28 cellular contexts compared by ENCODE assay signal in genomic region chr3:113238503-113238902, GRCh38. TPM values are rescaled to one million over a fixed set of nuclear protein-coding genes. Genes with fewer than 3 reads are reported as not detected.
DNase-seq lines count a peak whose midpoint lies in the region; ATAC-seq, FAIRE-seq and TF ChIP-seq lines count a peak whose summit lies in the region.
"Had no signal": no experiment of that assay in that cellular context is flagged by ENCODE, and none has a peak within 500 bp of the region (broad histone marks: within the 10 kb centered on the region; RNA-seq: fewer than 3 reads in every experiment).

No MANE protein-coding gene starts in this region.

- no peak overlapping the region for H2AFZ ChIP-seq in HepG2 (ENCODE audit: low read length)
- H2AFZ ChIP-seq: PC-9 had no signal

- no peak overlapping the region for H3K18ac ChIP-seq in mesendoderm (ENCODE audit: low read length)

- H3K4me3 Mint-ChIP-seq in WTC11: no peak overlapping the region
- no peak overlapping the region for H3K4me3 Mint-ChIP-seq in CD8-positive, alpha-beta T cell
- H3K4me3 Mint-ChIP-seq: CD8-positive, alpha-beta memory T cell; HFFc6; IgD-negative memory B cell had no signal

- H3K9ac ChIP-seq in HepG2 (ENCODE audit: insufficient read depth, low read depth, low read length) (no peak overlapping the region), mesendoderm (ENCODE audit: low read length) (no peak overlapping the region)
- H3K9ac ChIP-seq: BLaER1 treated with 17β-estradiol and CSF1 and Interleukin-3, amounts not matched to agents 10 nM and 100 nM; SK-N-SH had no signal

- no peak overlapping the region for H4K5ac ChIP-seq in mesendoderm (ENCODE audit: low read length)

- in situ Hi-C loops in HepG2 (cut with HindIII; ENCODE audit: extremely low pct_ligation_motif_present, low pct_unique_long_range_greater_than_20kb): no loop called here

- no peak overlapping the region for H2BK120ac ChIP-seq in mesendoderm (ENCODE audit: low read depth, low read length)

- no peaks in the 10 kb centered on the region for H3K36me3 Mint-ChIP-seq in WTC11
- H3K36me3 Mint-ChIP-seq in CD8-positive, alpha-beta T cell: no peaks in the 10 kb centered on the region
- H3K36me3 Mint-ChIP-seq: CD8-positive, alpha-beta memory T cell; IgD-negative memory B cell had no signal

- DNase-seq in HepG2 (ENCODE audit: low spot score) (no peak), right lobe of liver (no peak), WTC11 (ENCODE audit: low spot score) (no peak), mesendoderm (peak; percentile 33), posterior cingulate gyrus (no peak), Right ventricle myocardium superior (no peak), NCI-H187 (lab: John Stamatoyannopoulos, UW) (no peak)
- DNase-seq in CD8-positive, alpha-beta T cell: no peak
- DNase-seq: 8988T; CD8-positive, alpha-beta memory T cell; DMS79; H7; HFFc6; Kasumi-1; MG63; NCI-H1048; NCI-H1417 treated with DMSO at 0.1 percent for 48 hours; NCI-H187 treated with DMSO at 0.1 percent for 48 hours; NCI-H2107; NCI-H446 treated with DMSO at 0.1 percent for 48 hours; NCI-H526 treated with DMSO at 0.1 percent for 48 hours; PC-9; SIG-M5; SK-N-SH had no signal

- TF ChIP-seq RAD21 in HepG2 (CRISPR knock-in tag; IDR thresholded peaks at IDR 0.05): no peak

- H3K4me2 ChIP-seq in HepG2 (ENCODE audit: low read depth, low read length): no peak overlapping the region
- H3K4me2 ChIP-seq in mesendoderm (ENCODE audit: low read length): no peak overlapping the region
- H3K4me2 ChIP-seq: BLaER1 treated with 17β-estradiol and CSF1 and Interleukin-3, amounts not matched to agents 10 nM and 100 nM; PC-9; SK-N-SH had no signal

- H4K8ac ChIP-seq in mesendoderm (ENCODE audit: low read depth, low read length): no peak overlapping the region

- no peak for TF ChIP-seq CTCF in HepG2 (CRISPR knock-in tag; IDR thresholded peaks at IDR 0.05)
- no peak for TF ChIP-seq CTCF in right lobe of liver (IDR thresholded peaks at IDR 0.05)
- no peak for TF ChIP-seq CTCF in WTC11 (IDR thresholded peaks at IDR 0.05)
- no peak for TF ChIP-seq CTCF in CD8-positive, alpha-beta T cell (IDR thresholded peaks at IDR 0.05)

- no peak overlapping the region for H3K27ac Mint-ChIP-seq in WTC11
- no peak overlapping the region for H3K27ac Mint-ChIP-seq in CD8-positive, alpha-beta T cell
- H3K27ac Mint-ChIP-seq: HFFc6, IgD-negative memory B cell had no signal

- no peak for ATAC-seq in HepG2
- ATAC-seq in right lobe of liver: no peak
- ATAC-seq in WTC11: peak; percentile 24
- no peak for ATAC-seq in Right ventricle myocardium superior (ENCODE audit: poor library complexity)
- no peak for ATAC-seq in CD8-positive, alpha-beta T cell
- ATAC-seq: GM12878 had no signal

- no peaks in the 10 kb centered on the region for H3K9me3 ChIP-seq in HepG2 (ENCODE audit: low read length)
- no peaks in the 10 kb centered on the region for H3K9me3 ChIP-seq in right lobe of liver
- H3K9me3 ChIP-seq in CD8-positive, alpha-beta T cell (ENCODE audit: low read length): no peaks in the 10 kb centered on the region
- H3K9me3 ChIP-seq: BLaER1 treated with 17β-estradiol and CSF1 and Interleukin-3, amounts not matched to agents 10 nM and 100 nM; MG63; SK-N-SH had no signal

- 5% methylated on average over 2 of the region's 2 CpGs for WGBS in HepG2 (ENCODE audit: low lambda C conversion rate)
- 53% methylated on average over 2 of the region's 2 CpGs for WGBS in right lobe of liver (ENCODE audit: insufficient coverage, low coverage, low lambda C conversion rate, missing lambda C conversion rate)
- no CpG with 5 or more reads among the region's 2 CpGs for WGBS in mesendoderm (ENCODE audit: extremely low coverage, insufficient coverage, low lambda C conversion rate)

- POLR2A ChIA-PET in HepG2 (lab: Yijun Ruan, JAX) (no interaction called here), WTC11 (lab: Charles Lee) (no interaction called here)
- POLR2A ChIA-PET in CD8-positive, alpha-beta T cell (lab: Charles Lee): interaction anchor here (1.4 kb wide), 1 partner anchor 18 kb away, joined by 3 read pairs; no protein-coding TSS in a partner anchor

- no peak overlapping the region for H2BK15ac ChIP-seq in mesendoderm (replicated peaks; ENCODE audit: low read depth)

- H3K79me1 ChIP-seq in mesendoderm (ENCODE audit: low read length): no peaks in the 10 kb centered on the region

- H3K9me3 Mint-ChIP-seq in WTC11: no peaks in the 10 kb centered on the region
- no peaks in the 10 kb centered on the region for H3K9me3 Mint-ChIP-seq in CD8-positive, alpha-beta T cell
- H3K9me3 Mint-ChIP-seq: CD8-positive, alpha-beta memory T cell; HFFc6; IgD-negative memory B cell had no signal

- no TSS peak for BruUV-seq in HepG2 (replicated peaks; lab: Mats Ljungman, UMichigan)

- no peak overlapping the region for H3K56ac ChIP-seq in mesendoderm (ENCODE audit: low read length)

- no peak overlapping the region for H2BK5ac ChIP-seq in mesendoderm (ENCODE audit: low read length)

- H3K36me3 ChIP-seq in HepG2 (replicated peaks in 1 of 2; ENCODE audit: control insufficient read depth in 1 of 2, insufficient read depth in 2 of 2, low read length in 2 of 2) (no peaks in the 10 kb centered on the region), right lobe of liver (no peaks in the 10 kb centered on the region), mesendoderm (ENCODE audit: control insufficient read depth, insufficient read depth, low read length) (no peaks in the 10 kb centered on the region)
- H3K36me3 ChIP-seq in CD8-positive, alpha-beta T cell (ENCODE audit: insufficient read depth, low read length): no peaks in the 10 kb centered on the region
- H3K36me3 ChIP-seq: BLaER1 treated with 17β-estradiol and CSF1 and Interleukin-3, amounts not matched to agents 10 nM and 100 nM; MG63 had no signal

- TF ChIP-seq POLR2A in HepG2 (IDR thresholded peaks at IDR 0.05; ENCODE audit: insufficient read depth in 1 of 2, low read depth in 2 of 2, low read length in 2 of 2) (no peak), right lobe of liver (IDR thresholded peaks at IDR 0.05) (no peak)

- H3K4ac ChIP-seq in mesendoderm (ENCODE audit: low read depth, low read length): no peak overlapping the region

- H3K4me1 Mint-ChIP-seq in WTC11: peaks cover 38% of the 10 kb centered on the region
- peaks cover 14% of the 10 kb centered on the region for H3K4me1 Mint-ChIP-seq in CD8-positive, alpha-beta T cell (ENCODE audit: low read depth)

- no peaks in the 10 kb centered on the region for H4K20me1 ChIP-seq in HepG2 (ENCODE audit: insufficient read depth, low read length)
- H4K20me1 ChIP-seq: BLaER1 treated with 17β-estradiol and CSF1 and Interleukin-3, amounts not matched to agents 10 nM and 100 nM had no signal

- H3K79me2 ChIP-seq in HepG2 (ENCODE audit: insufficient read depth, low read length): no peaks in the 10 kb centered on the region
- H3K79me2 ChIP-seq in mesendoderm (ENCODE audit: control insufficient read depth, insufficient read depth, low read length): no peaks in the 10 kb centered on the region

- CTCF ChIA-PET in HepG2 (lab: Yijun Ruan, JAX; ENCODE audit: low intra/inter-chr PET ratio, low total read pairs): no interaction called here
- CTCF ChIA-PET in WTC11 (lab: Charles Lee): interaction anchor here (0.6 to 1.8 kb wide), 14 partner anchors 9 to 204 kb away, joined by 3 to 12 read pairs (median 4); no protein-coding TSS in a partner anchor
- CTCF ChIA-PET in CD8-positive, alpha-beta T cell (lab: Charles Lee): no interaction called here

- H3K23ac ChIP-seq in mesendoderm (ENCODE audit: low read length): no peak overlapping the region

- H3K4me1 ChIP-seq in HepG2 (ENCODE audit: insufficient read depth, low read length): no peaks in the 10 kb centered on the region
- no peaks in the 10 kb centered on the region for H3K4me1 ChIP-seq in right lobe of liver
- peaks cover 16% of the 10 kb centered on the region for H3K4me1 ChIP-seq in mesendoderm (ENCODE audit: control insufficient read depth, low read depth, low read length)
- no peaks in the 10 kb centered on the region for H3K4me1 ChIP-seq in CD8-positive, alpha-beta T cell (ENCODE audit: insufficient read depth, low read length)

- H3K27me3 Mint-ChIP-seq in WTC11 (ENCODE audit: low read depth): no peaks in the 10 kb centered on the region
- H3K27me3 Mint-ChIP-seq in CD8-positive, alpha-beta T cell (ENCODE audit: low read depth): no peaks in the 10 kb centered on the region

- H3K27ac ChIP-seq in HepG2 (ENCODE audit: extremely low read length, insufficient read depth, low read length) (no peak overlapping the region), right lobe of liver (no peak overlapping the region), mesendoderm (ENCODE audit: low read depth, low read length) (no peak overlapping the region)
- H3K27ac ChIP-seq in CD8-positive, alpha-beta T cell (ENCODE audit: low read depth, low read length): no peak overlapping the region
- H3K27ac ChIP-seq: BLaER1 treated with 17β-estradiol and CSF1 and Interleukin-3, amounts not matched to agents 10 nM and 100 nM; PC-9; RWPE1 had no signal

- no peak overlapping the region for H2AK5ac ChIP-seq in mesendoderm (ENCODE audit: low read length)

- H3K27me3 ChIP-seq in HepG2 (ENCODE audit: control insufficient read depth in 1 of 2, insufficient read depth in 2 of 2, low read length in 2 of 2) (peaks cover 0 to 25% of the 10 kb centered on the region in 2 experiments; a peak in 2 of 5 replicates), right lobe of liver (no peaks in the 10 kb centered on the region), mesendoderm (ENCODE audit: insufficient read depth, low read length, poor library complexity) (no peaks in the 10 kb centered on the region)
- no peaks in the 10 kb centered on the region for H3K27me3 ChIP-seq in CD8-positive, alpha-beta T cell (ENCODE audit: insufficient read depth, low read length)
- H3K27me3 ChIP-seq: BLaER1 treated with 17β-estradiol and CSF1 and Interleukin-3, amounts not matched to agents 10 nM and 100 nM; MG63 had no signal

- FAIRE-seq in HepG2 (lab: Jason Lieb, UNC): no peak
- FAIRE-seq: GM12878 had no signal

- intact Hi-C loops in HepG2 (cut with micrococcal nuclease; ENCODE audit: unreplicated experiment) (no loop called here), right lobe of liver (cut with DNase I) (no loop called here), posterior cingulate gyrus (cut with DNase I) (no loop called here), Right ventricle myocardium superior (cut with DNase I) (no loop called here)
- intact Hi-C loops in CD8-positive, alpha-beta T cell (cut with DNase I, micrococcal nuclease): no loop called here

- H3K4me3 ChIP-seq in HepG2 (replicated peaks in 1 of 3; ENCODE audit: insufficient read depth in 1 of 3, low read depth in 2 of 3, low read length in 3 of 3): no peak overlapping the region
- H3K4me3 ChIP-seq in right lobe of liver: no peak overlapping the region
- H3K4me3 ChIP-seq in mesendoderm (ENCODE audit: low read length): no peak overlapping the region
- H3K4me3 ChIP-seq in CD8-positive, alpha-beta T cell (ENCODE audit: low read depth, low read length): no peak overlapping the region
- H3K4me3 ChIP-seq: BLaER1 treated with 17β-estradiol and CSF1 and Interleukin-3, amounts not matched to agents 10 nM and 100 nM; GM12878; MG63; PC-9 had no signal

- TF ChIP-seq EP300 in HepG2 (IDR thresholded peaks at IDR 0.05; ENCODE audit: low read depth in 2 of 2, low read length in 2 of 2): no peak
- TF ChIP-seq EP300 in HepG2 (CRISPR knock-in tag; IDR thresholded peaks at IDR 0.05; ENCODE audit: borderline replicate concordance): no peak

RNA-seq across cellular contexts. Expression of gene BOC, which starts 27.1 kb away (rescaled TPM):
- total RNA-seq in HepG2 (2016; rRNA removed; fragmentation: Illumina TruSeq; extraction: Trizol) (not detected in 2 replicates), right lobe of liver (under 1 TPM; 0.22 to 0.86 (median 0.49) TPM), WTC11 (2021) (6.6 to 8.0 TPM (median 7.2 TPM) in 3 replicates), Right ventricle myocardium superior (7.4 TPM)
- total RNA-seq in HepG2 (2016; cell fraction: cytosol; rRNA removed; fragmentation: Illumina TruSeq; extraction: Trizol; ENCODE audit: low read depth): not detected in 2 replicates
- not detected in 2 replicates for total RNA-seq in HepG2 (2016; cell fraction: insoluble cytoplasmic fraction; rRNA removed; fragmentation: Illumina TruSeq; extraction: Trizol)
- total RNA-seq in HepG2 (2016; cell fraction: membrane; rRNA removed; fragmentation: Illumina TruSeq; extraction: Trizol): not detected in 2 replicates
- not detected in 2 replicates for total RNA-seq in HepG2 (2016; cell fraction: nucleus; rRNA removed; fragmentation: Illumina TruSeq; extraction: Trizol)
- polyA plus RNA-seq in HepG2 (2011; rRNA removed): 0.04 TPM in 1 of 2 replicates, not detected in the other
- 0.08 TPM in 1 of 2 replicates, not detected in the other for polyA plus RNA-seq in HepG2 (2011; cell fraction: cytosol; rRNA removed)
- polyA plus RNA-seq in HepG2 (2011; cell fraction: nucleus; rRNA removed): 0.03 and 0.05 TPM in 2 replicates
- not detected in 2 replicates for polyA plus RNA-seq in HepG2 (2012)
- not detected in 2 replicates for polyA plus RNA-seq in HepG2 (2016; cell fraction: cytosol; fragmentation: Illumina TruSeq; extraction: Trizol; ENCODE audit: low read depth)
- not detected in 2 replicates for polyA plus RNA-seq in HepG2 (2016; cell fraction: insoluble cytoplasmic fraction; fragmentation: Illumina TruSeq; extraction: Trizol; ENCODE audit: low read depth)
- polyA plus RNA-seq in HepG2 (2016; cell fraction: membrane; fragmentation: Illumina TruSeq; extraction: Trizol; ENCODE audit: low read depth): not detected in 2 replicates
- polyA plus RNA-seq in HepG2 (2016; cell fraction: nucleus; fragmentation: Illumina TruSeq; extraction: Trizol; ENCODE audit: insufficient read depth, low read depth): not detected in 2 replicates
- polyA minus RNA-seq in HepG2 (2011; rRNA and poly(A)+ RNA removed; ENCODE audit: low replicate concordance): 0.30 TPM in 1 of 2 replicates, not detected in the other
- not detected in 2 replicates for polyA minus RNA-seq in HepG2 (2011; cell fraction: cytosol; rRNA and poly(A)+ RNA removed)
- 0.39 TPM in 1 of 2 replicates, not detected in the other for polyA minus RNA-seq in HepG2 (2011; cell fraction: nucleus; rRNA and poly(A)+ RNA removed)
- 1.5 TPM for polyA plus RNA-seq in mesendoderm (2013, experiment 1 of 2)
- 1.2 TPM for polyA plus RNA-seq in mesendoderm (2013, experiment 2 of 2)
- not detected for total RNA-seq in CD8-positive, alpha-beta T cell
- total RNA-seq: CD8-positive, alpha-beta memory T cell; GM12878 had no signal
- polyA plus RNA-seq: CD8-positive, alpha-beta memory T cell had no signal
